Comparison of ENCODE assay signal across 10 cellular contexts in the genomic region with DNA sequence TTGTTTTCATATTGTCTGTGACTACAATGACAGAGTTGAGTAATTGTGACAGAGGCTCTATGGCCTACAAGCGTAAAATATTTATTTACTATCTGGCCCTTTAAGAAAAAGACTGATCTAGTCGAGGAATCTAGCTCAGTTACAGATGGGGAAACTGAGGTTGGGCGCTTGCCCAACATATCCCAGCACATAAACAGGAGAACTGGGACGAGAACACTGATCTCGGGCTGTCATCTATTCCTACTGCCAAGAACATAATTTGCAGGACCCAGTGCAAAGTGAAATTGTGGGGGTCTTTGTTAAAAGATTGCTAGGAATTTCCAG. TPM values are rescaled to one million over a fixed set of nuclear protein-coding genes. Genes with fewer than 3 reads are reported as not detected.
A peak's percentile ranks its signal among the peaks of the same experiment; 100 is the strongest.
DNase-seq lines count a peak whose midpoint lies in the region; ATAC-seq and TF ChIP-seq lines count a peak whose summit lies in the region.
"Had no signal": no experiment of that assay in that cellular context is flagged by ENCODE, and none has a peak within 500 bp of the region (broad histone marks: within the 10 kb centered on the region; RNA-seq: fewer than 3 reads in every experiment).

No MANE protein-coding gene starts in this region.

- WGBS in aorta, 2 donors: 23 to 26% methylated on average over 5 of the region's 5 CpGs

- peak overlapping the region; percentile 83 to 90 for H3K27ac Mint-ChIP-seq in natural killer cell treated with Interleukin-12 subunit alpha and Interleukin-12 subunit beta and Interleukin-15 and Interleukin-18, amount 100 ng/mL, for 72 hours
- H3K27ac Mint-ChIP-seq in naive thymus-derived CD4-positive, alpha-beta T cell: peak overlapping the region in 1 of 9 donors; percentile 87

- H3K9ac ChIP-seq in adipocyte (ENCODE audit: low read length): peak overlapping the region; percentile 90

- no peaks in the 10 kb centered on the region for H3K27me3 Mint-ChIP-seq in natural killer cell treated with Interleukin-12 subunit alpha and Interleukin-12 subunit beta and Interleukin-15 and Interleukin-18, amount 100 ng/mL, for 72 hours
- peaks cover 0 to 6% (median 4%) of the 10 kb centered on the region in 5 donors for H3K27me3 Mint-ChIP-seq in naive thymus-derived CD4-positive, alpha-beta T cell

- H3K9me3 ChIP-seq in right atrium auricular region: no peaks in the 10 kb centered on the region
- H3K9me3 ChIP-seq in adipocyte (ENCODE audit: control insufficient read depth, low read length): no peaks in the 10 kb centered on the region
- H3K9me3 ChIP-seq in naive thymus-derived CD4-positive, alpha-beta T cell (ENCODE audit: control insufficient read depth in 2 of 3, low read length in 3 of 3): no peaks in the 10 kb centered on the region
- no peaks in the 10 kb centered on the region for H3K9me3 ChIP-seq in aorta (ENCODE audit: control insufficient read depth, low read length)

- DNase-seq in right atrium auricular region (ENCODE audit: low spot score) (no peak), Right ventricle myocardium superior (no peak), adipocyte (ENCODE audit: low read depth) (no peak), putamen (ENCODE audit: low spot score) (no peak), T1000 (lab: John Stamatoyannopoulos, UW) (no peak), aorta (no peak)
- no peak for DNase-seq in natural killer cell treated with Interleukin-12 subunit alpha and Interleukin-12 subunit beta and Interleukin-15 and Interleukin-18, amount 100 ng/mL, for 72 hours (ENCODE audit: low spot score)
- DNase-seq in naive thymus-derived CD4-positive, alpha-beta T cell: no peak

- ATAC-seq in Right ventricle myocardium superior (ENCODE audit: poor library complexity) (no peak), aorta (ENCODE audit: low FRiP score) (no peak)
- ATAC-seq in natural killer cell treated with Interleukin-12 subunit alpha and Interleukin-12 subunit beta and Interleukin-15 and Interleukin-18, amount 100 ng/mL, for 72 hours: no peak
- ATAC-seq in naive thymus-derived CD4-positive, alpha-beta T cell: no peak

- H3K27me3 ChIP-seq in right atrium auricular region (no peaks in the 10 kb centered on the region), adipocyte (replicated peaks; ENCODE audit: control insufficient read depth, insufficient read depth, low read length) (no peaks in the 10 kb centered on the region), aorta (ENCODE audit: control insufficient read depth in 1 of 2, insufficient read depth in 2 of 2, low read length in 1 of 2) (no peaks in the 10 kb centered on the region)
- H3K27me3 ChIP-seq in naive thymus-derived CD4-positive, alpha-beta T cell (ENCODE audit: control insufficient read depth in 2 of 2, insufficient read depth in 2 of 2, low read length in 2 of 2): no peaks in the 10 kb centered on the region

- H3K36me3 ChIP-seq in right atrium auricular region: peaks cover 37% of the 10 kb centered on the region
- H3K36me3 ChIP-seq in adipocyte (ENCODE audit: control insufficient read depth, insufficient read depth, low read length, severe bottlenecking): peaks cover 16% of the 10 kb centered on the region
- peaks cover 0 to 12% (median 0%) of the 10 kb centered on the region in 3 experiments for H3K36me3 ChIP-seq in naive thymus-derived CD4-positive, alpha-beta T cell (ENCODE audit: control insufficient read depth in 2 of 3, insufficient read depth in 3 of 3, low read length in 3 of 3)
- H3K36me3 ChIP-seq in aorta (ENCODE audit: control insufficient read depth in 1 of 2, insufficient read depth in 2 of 2, low read length in 1 of 2): no peaks in the 10 kb centered on the region

- peaks cover 0 to 56% of the 10 kb centered on the region in 2 donors for H3K4me1 ChIP-seq in right atrium auricular region
- H3K4me1 ChIP-seq in adipocyte (ENCODE audit: control insufficient read depth, insufficient read depth, low read length): peaks cover 30% of the 10 kb centered on the region
- H3K4me1 ChIP-seq in naive thymus-derived CD4-positive, alpha-beta T cell (ENCODE audit: control insufficient read depth in 2 of 2, insufficient read depth in 2 of 2, low read length in 2 of 2): peaks cover 6 to 7% of the 10 kb centered on the region in 2 donors
- H3K4me1 ChIP-seq in aorta (ENCODE audit: control insufficient read depth in 1 of 2, insufficient read depth in 2 of 2, low read length in 2 of 2): no peaks in the 10 kb centered on the region

- intact Hi-C loops in Right ventricle myocardium superior (cut with DNase I) (no loop called here), aorta (cut with DNase I) (loop anchor here (5.0 to 10.0 kb wide), 3 partner anchors 171 to 571 kb away; partner anchors contain the start of gene BLM (in 1 of the 2))
- intact Hi-C loops in naive thymus-derived CD4-positive, alpha-beta T cell (cut with micrococcal nuclease): loop anchor here (1.0 to 10.0 kb wide), 13 partner anchors 68 to 593 kb away; partner anchors contain the start of gene BLM (in 2 of the 2)

- H3K4me3 ChIP-seq in right atrium auricular region (peak overlapping the region in 1 of 2 donors; percentile 64), adipocyte (ENCODE audit: low read length) (no peak overlapping the region), aorta (ENCODE audit: low read length in 2 of 2) (no peak overlapping the region)
- H3K4me3 ChIP-seq in naive thymus-derived CD4-positive, alpha-beta T cell (ENCODE audit: low read length): no peak overlapping the region

- POLR2A ChIA-PET in naive thymus-derived CD4-positive, alpha-beta T cell (lab: Charles Lee): interaction anchor here (1.0 to 1.8 kb wide), 4 partner anchors 12 to 296 kb away, joined by 3 to 10 read pairs (median 3); no protein-coding TSS in a partner anchor

- peaks cover 34 to 52% of the 10 kb centered on the region in 2 donors for H3K4me1 Mint-ChIP-seq in natural killer cell treated with Interleukin-12 subunit alpha and Interleukin-12 subunit beta and Interleukin-15 and Interleukin-18, amount 100 ng/mL, for 72 hours (ENCODE audit: low read depth in 2 of 2)
- peaks cover 0 to 43% (median 11%) of the 10 kb centered on the region in 7 donors for H3K4me1 Mint-ChIP-seq in naive thymus-derived CD4-positive, alpha-beta T cell

- CTCF ChIA-PET in naive thymus-derived CD4-positive, alpha-beta T cell (lab: Charles Lee): interaction anchor here (0.6 to 3.6 kb wide), 24 partner anchors 9 to 566 kb away, joined by 3 to 26 read pairs (median 4); partner anchors contain the start of genes BLM, HDDC3 and MAN2A2

- TF ChIP-seq CTCF in right atrium auricular region (IDR thresholded peaks at IDR 0.05): no peak

- no peaks in the 10 kb centered on the region for H3K9me3 Mint-ChIP-seq in natural killer cell treated with Interleukin-12 subunit alpha and Interleukin-12 subunit beta and Interleukin-15 and Interleukin-18, amount 100 ng/mL, for 72 hours
- no peaks in the 10 kb centered on the region for H3K9me3 Mint-ChIP-seq in naive thymus-derived CD4-positive, alpha-beta T cell
- H3K9me3 Mint-ChIP-seq: T-cell had no signal

- peak overlapping the region; percentile 83 for H3K4me3 Mint-ChIP-seq in natural killer cell treated with Interleukin-12 subunit alpha and Interleukin-12 subunit beta and Interleukin-15 and Interleukin-18, amount 100 ng/mL, for 72 hours
- H3K4me3 Mint-ChIP-seq in naive thymus-derived CD4-positive, alpha-beta T cell: peak overlapping the region in 2 of 10 donors; percentile 42 to 69
- H3K4me3 Mint-ChIP-seq: T-cell had no signal

- H3K27ac ChIP-seq in right atrium auricular region: peak overlapping the region; percentile 94
- H3K27ac ChIP-seq in naive thymus-derived CD4-positive, alpha-beta T cell (ENCODE audit: low read depth, low read length): no peak overlapping the region
- H3K27ac ChIP-seq in aorta (ENCODE audit: low read depth in 1 of 2, low read length in 2 of 2): no peak overlapping the region

- peaks cover 7% of the 10 kb centered on the region for H3K36me3 Mint-ChIP-seq in natural killer cell treated with Interleukin-12 subunit alpha and Interleukin-12 subunit beta and Interleukin-15 and Interleukin-18, amount 100 ng/mL, for 72 hours
- H3K36me3 Mint-ChIP-seq in naive thymus-derived CD4-positive, alpha-beta T cell: peaks cover 0 to 25% (median 0%) of the 10 kb centered on the region in 5 donors
- H3K36me3 Mint-ChIP-seq: CD4-positive, CD25-positive, alpha-beta regulatory T cell; T-cell had no signal

RNA-seq across cellular contexts. Expression of gene FES, which starts 1.9 kb away (rescaled TPM):
- total RNA-seq in right atrium auricular region (10 to 100 TPM in 1 of 2 donors, 1 to 10 TPM in 1; 9.3 to 14.9 TPM), Right ventricle myocardium superior (17.1 TPM), aorta (10 to 100 TPM; 39.8 to 68.3 TPM)
- 100 to 1,000 TPM; 139 to 140 TPM for total RNA-seq in natural killer cell treated with Interleukin-12 subunit alpha and Interleukin-12 subunit beta and Interleukin-15 and Interleukin-18, amount 100 ng/mL, for 72 hours
- total RNA-seq in naive thymus-derived CD4-positive, alpha-beta T cell: 10 to 100 TPM in 2 of 5 experiments, 1 to 10 TPM in 3; 2.3 to 78.6 (median 9.1) TPM
- not detected for polyA plus RNA-seq in naive thymus-derived CD4-positive, alpha-beta T cell
- 10 to 100 TPM; 11.6 to 26.4 TPM for polyA plus RNA-seq in aorta

RNA-seq across cellular contexts. Expression of gene MAN2A2, which starts 16.8 kb away (rescaled TPM):
- total RNA-seq in right atrium auricular region (10 to 100 TPM; 41.7 to 42.3 TPM), Right ventricle myocardium superior (130 TPM), aorta (10 to 100 TPM; 56.7 to 82.4 TPM)
- total RNA-seq in natural killer cell treated with Interleukin-12 subunit alpha and Interleukin-12 subunit beta and Interleukin-15 and Interleukin-18, amount 100 ng/mL, for 72 hours: 100 to 1,000 TPM; 172 to 244 TPM
- total RNA-seq in naive thymus-derived CD4-positive, alpha-beta T cell: 100 to 1,000 TPM; 117 to 171 (median 149) TPM
- polyA plus RNA-seq in naive thymus-derived CD4-positive, alpha-beta T cell: 1 to 10 TPM; 7.1 to 8.4 TPM
- polyA plus RNA-seq in aorta: 10 to 100 TPM; 19.2 to 49.2 TPM

RNA-seq across cellular contexts. Expression of gene FURIN, which starts 17.9 kb away (rescaled TPM):
- total RNA-seq in right atrium auricular region (10 to 100 TPM; 57.1 to 82.8 TPM), Right ventricle myocardium superior (45.0 TPM), aorta (10 to 100 TPM; 62.3 to 65.8 TPM)
- 100 to 1,000 TPM; 528 to 679 TPM for total RNA-seq in natural killer cell treated with Interleukin-12 subunit alpha and Interleukin-12 subunit beta and Interleukin-15 and Interleukin-18, amount 100 ng/mL, for 72 hours
- total RNA-seq in naive thymus-derived CD4-positive, alpha-beta T cell: 100 to 1,000 TPM in 1 of 5 experiments, 10 to 100 TPM in 4; 31.8 to 516 (median 58.9) TPM
- 1 to 10 TPM; 2.0 to 4.0 TPM for polyA plus RNA-seq in naive thymus-derived CD4-positive, alpha-beta T cell
- polyA plus RNA-seq in aorta: 10 to 100 TPM; 20.9 to 26.0 TPM

RNA-seq across cellular contexts. Expression of gene HDDC3, which starts 46.1 kb away (rescaled TPM):
- total RNA-seq in right atrium auricular region (10 to 100 TPM; 14.9 to 17.9 TPM), Right ventricle myocardium superior (15.5 TPM), aorta (1 to 10 TPM; 7.3 to 7.7 TPM)
- 10 to 100 TPM; 23.4 to 30.5 TPM for total RNA-seq in natural killer cell treated with Interleukin-12 subunit alpha and Interleukin-12 subunit beta and Interleukin-15 and Interleukin-18, amount 100 ng/mL, for 72 hours
- 10 to 100 TPM; 13.3 to 34.2 (median 29.0) TPM for total RNA-seq in naive thymus-derived CD4-positive, alpha-beta T cell
- polyA plus RNA-seq in naive thymus-derived CD4-positive, alpha-beta T cell: 10 to 100 TPM; 48.9 to 50.9 TPM
- polyA plus RNA-seq in aorta: 10 to 100 TPM in 1 of 2 donors, 1 to 10 TPM in 1; 6.5 to 15.3 TPM

RNA-seq across cellular contexts. Expression of gene UNC45A, which starts 48.8 kb away (rescaled TPM):
- total RNA-seq in right atrium auricular region: 10 to 100 TPM; 17.4 to 19.0 TPM
- total RNA-seq in Right ventricle myocardium superior: 26.5 TPM
- total RNA-seq in natural killer cell treated with Interleukin-12 subunit alpha and Interleukin-12 subunit beta and Interleukin-15 and Interleukin-18, amount 100 ng/mL, for 72 hours: 10 to 100 TPM; 81.9 to 95.3 TPM
- total RNA-seq in naive thymus-derived CD4-positive, alpha-beta T cell: 10 to 100 TPM; 34.2 to 72.7 (median 62.0) TPM
- polyA plus RNA-seq in naive thymus-derived CD4-positive, alpha-beta T cell: 10 to 100 TPM; 57.3 to 75.1 TPM
- 10 to 100 TPM; 65.5 to 90.1 TPM for total RNA-seq in aorta
- 10 to 100 TPM; 34.6 to 96.7 TPM for polyA plus RNA-seq in aorta

Comparison
In these comparisons a context has a peak if more than half of its experiments do, and no peak if none do; other contexts are left out.
1. H3K27ac ChIP-seq: peak in right atrium auricular region (2 of 2); none in naive thymus-derived CD4-positive, alpha-beta T cell (single experiment) and aorta (0 of 2).